In the genomic region with DNA sequence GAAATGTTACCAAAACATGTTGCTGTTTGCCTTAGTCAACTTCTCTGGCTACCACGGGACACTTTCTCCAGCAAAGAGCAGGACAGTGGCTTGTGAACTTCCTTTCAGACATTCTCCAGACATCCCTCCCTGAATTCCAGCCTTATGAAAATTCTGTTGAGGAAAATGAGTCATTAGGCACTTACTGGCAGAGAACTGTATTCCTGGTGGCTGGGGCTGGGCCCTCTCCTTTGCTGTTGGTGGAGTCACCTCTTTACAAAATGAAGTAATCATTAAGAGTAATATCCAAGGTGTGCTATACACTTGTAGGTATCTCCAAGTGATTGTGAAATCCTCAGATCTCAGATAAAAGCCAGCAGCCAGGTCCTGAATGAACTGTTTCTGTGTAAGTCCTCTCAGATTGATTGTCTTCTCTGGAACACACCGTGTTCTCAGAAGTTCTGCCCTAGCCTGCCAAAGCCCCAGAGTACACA, we compare ENCODE assay signal across 10 cellular contexts. TPM values are rescaled to one million over a fixed set of nuclear protein-coding genes. Genes with fewer than 3 reads are reported as not detected.
DNase-seq lines count a peak whose midpoint lies in the region; ATAC-seq and TF ChIP-seq lines count a peak whose summit lies in the region.
"Had no signal": no experiment of that assay in that cellular context is flagged by ENCODE, and none has a peak within 500 bp of the region (broad histone marks: within the 10 kb centered on the region; RNA-seq: fewer than 3 reads in every experiment).

No MANE protein-coding gene starts in this region.

- peak; percentile 90 for DNase-seq in HT1080 (ENCODE audit: low read depth)
- DNase-seq in choroid plexus epithelial cell (ENCODE audit: low read depth), result peak; percentile 90
- peak; percentile 66 to 67 for DNase-seq in left lung
- peak in 1 of 2 donors; percentile 43 for DNase-seq in tibial artery
- DNase-seq in activated T-cell treated with anti-CD3 and anti-CD28 coated beads, Interleukin-2, amount 50 U/mL, for 24 hours, result no peak
- no peak for DNase-seq in NCI-H526 (lab: John Stamatoyannopoulos, UW)
- no peak for DNase-seq in activated T-helper 2 cell treated with anti-CD3 and anti-CD28 coated beads, Interferon-gamma antibody, Interleukin-2, Interleukin-4, amounts not matched to agents 10 μg/mL and 5 μg/mL and 100 μg/mL, durations not matched to agents 14 hours and 24 hours and 36 hours (ENCODE audit: low spot score)
- DNase-seq: effector memory CD4-positive, alpha-beta T cell; NCI-H2081 treated with DMSO at 0.1 percent for 48 hours had no signal

- H3K4me1 ChIP-seq in left lung (peaks cover 6 to 14% of the 10 kb centered on the region in 2 donors), tibial artery (peaks cover 0 to 59% (median 19%) of the 10 kb centered on the region in 4 donors)

- no peak overlapping the region for H3K27ac Mint-ChIP-seq in activated T-cell treated with anti-CD3 and anti-CD28 coated beads, Interleukin-2, amount 50 U/mL, for 24 hours
- no peak overlapping the region for H3K27ac Mint-ChIP-seq in activated T-helper 2 cell treated with anti-CD3 and anti-CD28 coated beads, Interferon-gamma antibody, Interleukin-2, Interleukin-4, amounts not matched to agents 10 μg/mL and 5 μg/mL and 100 μg/mL, durations not matched to agents 14 hours and 24 hours and 36 hours

- ATAC-seq in left lung, result peak; percentile 85
- no peak for ATAC-seq in GM19452 (IDR thresholded peaks at IDR 0.05; ENCODE audit: unreplicated experiment)

- H3K27me3 ChIP-seq in left lung (no peaks in the 10 kb centered on the region), tibial artery (no peaks in the 10 kb centered on the region)

- H3K27me3 Mint-ChIP-seq in activated T-cell treated with anti-CD3 and anti-CD28 coated beads, Interleukin-2, amount 50 U/mL, for 24 hours, result peaks cover 21% of the 10 kb centered on the region
- peaks cover 35% of the 10 kb centered on the region for H3K27me3 Mint-ChIP-seq in activated T-helper 2 cell treated with anti-CD3 and anti-CD28 coated beads, Interferon-gamma antibody, Interleukin-2, Interleukin-4, amounts not matched to agents 10 μg/mL and 5 μg/mL and 100 μg/mL, durations not matched to agents 14 hours and 24 hours and 36 hours (ENCODE audit: low read depth)

- H3K4me1 Mint-ChIP-seq in activated T-cell treated with anti-CD3 and anti-CD28 coated beads, Interleukin-2, amount 50 U/mL, for 24 hours (ENCODE audit: low read depth), result no peaks in the 10 kb centered on the region
- H3K4me1 Mint-ChIP-seq in activated T-helper 2 cell treated with anti-CD3 and anti-CD28 coated beads, Interferon-gamma antibody, Interleukin-2, Interleukin-4, amounts not matched to agents 10 μg/mL and 5 μg/mL and 100 μg/mL, durations not matched to agents 14 hours and 24 hours and 36 hours (ENCODE audit: low read depth), result no peaks in the 10 kb centered on the region

- TF ChIP-seq CTCF in choroid plexus epithelial cell (conservative IDR thresholded peaks at IDR 0.05; ENCODE audit: low read depth, low read length) (no peak), left lung (IDR thresholded peaks at IDR 0.05) (no peak), tibial artery (IDR thresholded peaks at IDR 0.05) (no peak)

- H3K36me3 Mint-ChIP-seq in activated T-cell treated with anti-CD3 and anti-CD28 coated beads, Interleukin-2, amount 50 U/mL, for 24 hours (ENCODE audit: low read depth), result no peaks in the 10 kb centered on the region
- no peaks in the 10 kb centered on the region for H3K36me3 Mint-ChIP-seq in activated T-helper 2 cell treated with anti-CD3 and anti-CD28 coated beads, Interferon-gamma antibody, Interleukin-2, Interleukin-4, amounts not matched to agents 10 μg/mL and 5 μg/mL and 100 μg/mL, durations not matched to agents 14 hours and 24 hours and 36 hours (ENCODE audit: low read depth)

- H3K4me3 ChIP-seq in choroid plexus epithelial cell (ENCODE audit: low read depth, low read length) (no peak overlapping the region), left lung (no peak overlapping the region), tibial artery (peak overlapping the region in 1 of 2 donors; percentile 26)

- no peaks in the 10 kb centered on the region for H3K9me3 Mint-ChIP-seq in activated T-cell treated with anti-CD3 and anti-CD28 coated beads, Interleukin-2, amount 50 U/mL, for 24 hours
- no peaks in the 10 kb centered on the region for H3K9me3 Mint-ChIP-seq in activated T-helper 2 cell treated with anti-CD3 and anti-CD28 coated beads, Interferon-gamma antibody, Interleukin-2, Interleukin-4, amounts not matched to agents 10 μg/mL and 5 μg/mL and 100 μg/mL, durations not matched to agents 14 hours and 24 hours and 36 hours

- H3K27ac ChIP-seq in left lung, result peak overlapping the region; percentile 74 to 88
- H3K27ac ChIP-seq in tibial artery, result peak overlapping the region; percentile 58 to 64

- H3K9me3 ChIP-seq in left lung (no peaks in the 10 kb centered on the region), tibial artery (no peaks in the 10 kb centered on the region)

- H3K4me3 Mint-ChIP-seq in activated T-cell treated with anti-CD3 and anti-CD28 coated beads, Interleukin-2, amount 50 U/mL, for 24 hours, result no peak overlapping the region
- H3K4me3 Mint-ChIP-seq in activated T-helper 2 cell treated with anti-CD3 and anti-CD28 coated beads, Interferon-gamma antibody, Interleukin-2, Interleukin-4, amounts not matched to agents 10 μg/mL and 5 μg/mL and 100 μg/mL, durations not matched to agents 14 hours and 24 hours and 36 hours (ENCODE audit: low read depth), result no peak overlapping the region

- intact Hi-C loops in left lung (cut with DNase I) (no loop called here), tibial artery (cut with DNase I; ENCODE audit: low total_unique reads) (no loop called here)
- intact Hi-C loops in activated T-helper 2 cell treated with anti-CD3 and anti-CD28 coated beads, Interferon-gamma antibody, Interleukin-2, Interleukin-4, amounts not matched to agents 10 μg/mL and 5 μg/mL and 100 μg/mL, durations not matched to agents 14 hours and 24 hours and 36 hours (cut with micrococcal nuclease), result no loop called here

- H3K36me3 ChIP-seq in left lung (no peaks in the 10 kb centered on the region), tibial artery (no peaks in the 10 kb centered on the region)

RNA-seq across cellular contexts. Expression of gene FAP, which starts 1.4 kb away (rescaled TPM):
- total RNA-seq in HT1080 (2014; rRNA removed; shearing (Covaris generic)), result 0.23 TPM in 1 of 2 replicates, not detected in the other
- not detected in 2 replicates for polyA plus RNA-seq in HT1080 (2015; cell fraction: cytosol; rRNA removed)
- 0.17 TPM in 1 of 2 replicates, not detected in the other for polyA plus RNA-seq in HT1080 (2015; cell fraction: nucleus; rRNA removed)
- 10 to 100 TPM; 15.0 to 25.3 TPM for total RNA-seq in left lung
- total RNA-seq in activated T-helper 2 cell treated with anti-CD3 and anti-CD28 coated beads, Interferon-gamma antibody, Interleukin-2, Interleukin-4, amounts not matched to agents 10 μg/mL and 5 μg/mL and 100 μg/mL, durations not matched to agents 14 hours and 24 hours and 36 hours, result not detected in 2 replicates

Comparison
In these comparisons a context has a peak if more than half of its experiments do, and no peak if none do; other contexts are left out.
1. DNase-seq: peak in HT1080 (single experiment), choroid plexus epithelial cell (single experiment) and left lung (2 of 2); none in activated T-cell treated with anti-CD3 and anti-CD28 coated beads, Interleukin-2, amount 50 U/mL, for 24 hours (single experiment), NCI-H526 (0 of 2) and activated T-helper 2 cell treated with anti-CD3 and anti-CD28 coated beads, Interferon-gamma antibody, Interleukin-2, Interleukin-4, amounts not matched to agents 10 μg/mL and 5 μg/mL and 100 μg/mL, durations not matched to agents 14 hours and 24 hours and 36 hours (single experiment).
2. RNA of gene FAP, which starts 1.4 kb away (total RNA-seq): 15.0 to 25.3 TPM in left lung; 0.23 TPM in HT1080 and not detected in activated T-helper 2 cell treated with anti-CD3 and anti-CD28 coated beads, Interferon-gamma antibody, Interleukin-2, Interleukin-4, amounts not matched to agents 10 μg/mL and 5 μg/mL and 100 μg/mL, durations not matched to agents 14 hours and 24 hours and 36 hours; every median in the first group is over 10 times any median in the second.